Comparison of ENCODE assay signal across 19 cellular contexts in the genomic region with DNA sequence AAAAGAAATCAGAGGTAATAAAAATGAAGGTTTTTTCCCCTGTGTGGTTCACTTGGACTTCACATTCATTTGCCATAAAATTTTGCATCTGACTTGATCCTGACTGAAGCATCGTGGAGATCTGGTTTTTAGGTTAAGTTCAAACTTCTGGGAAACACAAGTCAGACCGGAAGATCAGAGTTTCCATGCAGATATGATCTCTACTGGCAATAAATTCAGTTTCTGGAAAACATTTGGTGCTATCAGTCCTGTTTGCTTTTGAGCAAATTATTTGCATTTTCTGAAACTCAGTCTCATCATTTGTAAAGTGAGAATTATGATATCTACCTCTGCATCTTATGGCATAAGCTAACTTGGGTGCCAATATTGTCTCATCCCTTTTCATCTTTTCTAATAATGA.
"Had no signal": no experiment of that assay in that cellular context is flagged by ENCODE, and none has a peak within 500 bp of the region (broad histone marks: within the 10 kb centered on the region; RNA-seq: fewer than 3 reads in every experiment).

No MANE protein-coding gene starts in this region.

- DNase-seq: activated B cell treated with CpG ODN at 0.5 μM for 24 hours; aorta; cerebellar nuclear complex; effector CD8-positive, alpha-beta T cell; T1000 had no signal

- H3K27ac ChIP-seq: adrenal gland, body of pancreas, cardiac muscle cell, colonic mucosa had no signal

- H3K27ac Mint-ChIP-seq: activated B cell treated with CpG ODN at 0.5 μM for 24 hours; activated CD8-positive, alpha-beta T cell treated with anti-CD3 and anti-CD28 coated beads for 36 hours; activated naive CD4-positive, alpha-beta T cell treated with anti-CD3 and anti-CD28 coated beads for 36 hours; activated naive CD4-positive, alpha-beta T cell treated with anti-CD3 and anti-CD28 coated beads, Interleukin-2, amount 50 U/mL, for 24 hours; activated naive CD8-positive, alpha-beta T cell treated with anti-CD3 and anti-CD28 coated beads for 36 hours; activated naive CD8-positive, alpha-beta T cell treated with anti-CD3 and anti-CD28 coated beads, Interleukin-2, amount 50 U/mL, for 24 hours; activated T-helper 2 cell treated with anti-CD3 and anti-CD28 coated beads, Interferon-gamma antibody, Interleukin-2, Interleukin-4, amounts not matched to agents 10 μg/mL and 5 μg/mL and 100 μg/mL, durations not matched to agents 14 hours and 24 hours and 36 hours; T-helper 17 cell; T-helper 2 cell treated with Interferon-gamma antibody and Interleukin-4, amounts not matched to agents 5 μg/mL and 100 μg/mL, for 36 hours had no signal

- H3K27me3 Mint-ChIP-seq: activated naive CD8-positive, alpha-beta T cell treated with anti-CD3 and anti-CD28 coated beads, Interleukin-2, amount 50 U/mL, for 24 hours had no signal

- H3K4me3 ChIP-seq: adrenal gland, body of pancreas, cardiac muscle cell, colonic mucosa had no signal

- H3K36me3 Mint-ChIP-seq: activated naive CD4-positive, alpha-beta T cell treated with anti-CD3 and anti-CD28 coated beads, Interleukin-2, amount 50 U/mL, for 24 hours; activated naive CD8-positive, alpha-beta T cell treated with anti-CD3 and anti-CD28 coated beads for 36 hours had no signal

- H3K4me1 ChIP-seq: body of pancreas, colonic mucosa had no signal

- H3K27me3 ChIP-seq: adrenal gland, body of pancreas, cardiac muscle cell, colonic mucosa had no signal

- H3K4me3 Mint-ChIP-seq: activated B cell treated with CpG ODN at 0.5 μM for 24 hours; activated CD8-positive, alpha-beta T cell treated with anti-CD3 and anti-CD28 coated beads for 36 hours; activated naive CD4-positive, alpha-beta T cell treated with anti-CD3 and anti-CD28 coated beads for 36 hours; activated naive CD4-positive, alpha-beta T cell treated with anti-CD3 and anti-CD28 coated beads, Interleukin-2, amount 50 U/mL, for 24 hours; activated naive CD8-positive, alpha-beta T cell treated with anti-CD3 and anti-CD28 coated beads for 36 hours; activated naive CD8-positive, alpha-beta T cell treated with anti-CD3 and anti-CD28 coated beads, Interleukin-2, amount 50 U/mL, for 24 hours; activated T-cell treated with anti-CD3 and anti-CD28 coated beads, Interleukin-2, amount 50 U/mL, for 4 hours; T-helper 17 cell; T-helper 2 cell treated with Interferon-gamma antibody and Interleukin-4, amounts not matched to agents 5 μg/mL and 100 μg/mL, for 36 hours had no signal

- H3K4me1 Mint-ChIP-seq: activated naive CD4-positive, alpha-beta T cell treated with anti-CD3 and anti-CD28 coated beads, Interleukin-2, amount 50 U/mL, for 24 hours; activated naive CD8-positive, alpha-beta T cell treated with anti-CD3 and anti-CD28 coated beads for 36 hours had no signal

- H3K36me3 ChIP-seq: adrenal gland, cardiac muscle cell, colonic mucosa had no signal

- ATAC-seq: activated CD4-positive, CD25-positive, alpha-beta regulatory T cell treated with anti-CD3 and anti-CD28 coated beads, Interleukin-2, amount 50 U/mL, for 24 hours; activated naive CD8-positive, alpha-beta T cell treated with anti-CD3 and anti-CD28 coated beads, Interleukin-2, amount 50 U/mL, for 24 hours; activated T-cell treated with anti-CD3 and anti-CD28 coated beads, Interleukin-2, amount 50 U/mL, for 4 hours; body of pancreas had no signal

- H3K9me3 Mint-ChIP-seq: activated CD8-positive, alpha-beta T cell treated with anti-CD3 and anti-CD28 coated beads for 36 hours; activated naive CD4-positive, alpha-beta T cell treated with anti-CD3 and anti-CD28 coated beads, Interleukin-2, amount 50 U/mL, for 24 hours; activated naive CD8-positive, alpha-beta T cell treated with anti-CD3 and anti-CD28 coated beads for 36 hours; activated naive CD8-positive, alpha-beta T cell treated with anti-CD3 and anti-CD28 coated beads, Interleukin-2, amount 50 U/mL, for 24 hours; activated T-cell treated with anti-CD3 and anti-CD28 coated beads, Interleukin-2, amount 50 U/mL, for 4 hours; activated T-helper 2 cell treated with anti-CD3 and anti-CD28 coated beads, Interferon-gamma antibody, Interleukin-2, Interleukin-4, amounts not matched to agents 10 μg/mL and 5 μg/mL and 100 μg/mL, durations not matched to agents 14 hours and 24 hours and 36 hours; T-helper 2 cell treated with Interferon-gamma antibody and Interleukin-4, amounts not matched to agents 5 μg/mL and 100 μg/mL, for 36 hours had no signal

- H3K9me3 ChIP-seq: adrenal gland, body of pancreas, colonic mucosa had no signal
